In the genomic region with DNA sequence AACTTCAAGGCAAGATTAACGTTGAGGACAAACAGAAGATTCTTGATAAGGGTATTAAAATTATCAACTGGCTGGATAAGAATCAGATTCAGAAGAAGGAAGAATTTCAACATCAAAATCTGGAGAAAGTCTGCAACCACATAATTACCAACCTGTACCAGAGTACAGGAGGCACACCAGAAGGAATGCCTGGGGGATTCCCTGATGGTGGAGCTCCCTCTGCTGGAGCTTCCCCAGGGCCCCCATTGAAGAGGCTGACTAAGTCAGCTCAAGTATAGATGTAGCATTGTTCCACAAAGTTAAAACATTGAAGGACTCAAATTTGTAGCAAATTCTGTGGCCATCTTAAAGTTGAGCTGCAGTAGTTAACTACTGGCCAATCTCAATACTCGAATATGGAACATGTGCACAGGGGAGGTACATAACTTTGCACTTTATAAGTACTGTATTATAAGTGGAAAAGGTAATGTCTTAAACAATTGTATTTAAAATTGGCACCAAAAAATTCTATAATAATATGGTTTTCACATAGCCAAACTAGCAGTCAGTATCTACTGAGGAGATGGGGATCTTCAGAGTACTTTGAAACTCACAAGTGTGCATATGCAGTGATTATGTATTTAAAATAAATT, we compare ENCODE assay signal across 8 cellular contexts.
A peak's percentile ranks its signal among the peaks of the same experiment; 100 is the strongest.
DNase-seq lines count a peak whose midpoint lies in the region; ATAC-seq and TF ChIP-seq lines count a peak whose summit lies in the region.

No MANE protein-coding gene starts in this region.

- H3K27ac ChIP-seq in cardiac muscle cell (no peak overlapping the region), HEK293 (ENCODE audit: extremely low read depth, low read depth, low read length) (no peak overlapping the region)

- no peaks in the 10 kb centered on the region for H3K27me3 ChIP-seq in cardiac muscle cell

- H3K4me1 ChIP-seq in cardiac muscle cell (ENCODE audit: low read depth) (no peaks in the 10 kb centered on the region), HEK293 (ENCODE audit: control insufficient read depth, insufficient read depth, low read length) (peaks cover 3% of the 10 kb centered on the region; the same call in 1 of the 2 replicates)

- peak; percentile 91 for TF ChIP-seq CTCF in cardiac muscle cell (IDR thresholded peaks at IDR 0.05; ENCODE audit: low read depth, low read length)
- peak; percentile 41; the same call in 1 of the 2 replicates for TF ChIP-seq CTCF in HEK293 (tag by site-specific recombination; IDR thresholded peaks at IDR 0.05)

- DNase-seq in cardiac muscle cell (ENCODE audit: low read depth in 1 of 2, low spot score in 1 of 2), result peak; percentile 70
- no peak for DNase-seq in Right ventricle myocardium superior
- peak; percentile 54 for DNase-seq in NCI-H460 (ENCODE audit: extremely low read depth, low read depth)
- DNase-seq in fibroblast of the conjunctiva (ENCODE audit: low read depth), result peak; percentile 17
- peak; percentile 27 for DNase-seq in stimulated activated CD8-positive, alpha-beta memory T cell treated with anti-CD3 and anti-CD28 coated beads, Interleukin-4, amount 100 ng/mL, for 48 hours
- no peak for DNase-seq in OCI-M2 (lab: John Stamatoyannopoulos, UW; ENCODE audit: unreplicated experiment)
- no peak for DNase-seq in T-helper 9 cell

- POLR2A ChIA-PET in HEK293 (lab: Yijun Ruan, JAX), result no interaction called here

- H3K9me3 ChIP-seq in cardiac muscle cell (ENCODE audit: low read depth) (no peaks in the 10 kb centered on the region), HEK293 (ENCODE audit: control insufficient read depth, insufficient read depth, low read depth, low read length) (no peaks in the 10 kb centered on the region)

- ATAC-seq in Right ventricle myocardium superior (ENCODE audit: poor library complexity), result no peak

- no peak overlapping the region for H3K4me3 ChIP-seq in cardiac muscle cell
- H3K4me3 ChIP-seq in HEK293 (ENCODE audit: low read depth, low read length), result no peak overlapping the region

- H3K36me3 ChIP-seq in cardiac muscle cell, result no peaks in the 10 kb centered on the region
- H3K36me3 ChIP-seq in HEK293 (ENCODE audit: control insufficient read depth in 2 of 2, insufficient read depth in 1 of 2, low read length in 2 of 2), result no peaks in the 10 kb centered on the region

- intact Hi-C loops in Right ventricle myocardium superior (cut with DNase I), result loop anchor here (10.0 kb wide), 1 partner anchor 237 kb away; a partner anchor contains a TSS

- CTCF ChIA-PET in HEK293 (lab: Yijun Ruan, JAX), result interaction anchor here (0.6 to 4.8 kb wide), 19 partner anchors 10 to 477 kb away, joined by 3 to 36 read pairs (median 5); no protein-coding TSS in a partner anchor

TF ChIP-seq in HEK293, 187 proteins besides CTCF, POLR2A, EP300 and RAD21:
- peak; percentile 81 for TF ChIP-seq ZNF654 (tag by site-specific recombination; IDR thresholded peaks at IDR 0.05; ENCODE audit: low read depth)
- TF ChIP-seq ZNF302 (tag by site-specific recombination; IDR thresholded peaks at IDR 0.05; ENCODE audit: low read depth), result no peak
- TF ChIP-seq ZSCAN16 (tag by site-specific recombination; IDR thresholded peaks at IDR 0.05), result no peak
- no peak for TF ChIP-seq ZNF610 (tag by site-specific recombination; IDR thresholded peaks at IDR 0.05; ENCODE audit: borderline replicate concordance)

Comparison
In these comparisons a context has a peak if more than half of its experiments do, and no peak if none do; other contexts are left out.
1. DNase-seq: peak in cardiac muscle cell (2 of 2), NCI-H460 (single experiment), fibroblast of the conjunctiva (single experiment) and stimulated activated CD8-positive, alpha-beta memory T cell treated with anti-CD3 and anti-CD28 coated beads, Interleukin-4, amount 100 ng/mL, for 48 hours (single experiment); none in Right ventricle myocardium superior (single experiment), OCI-M2 (single experiment) and T-helper 9 cell (single experiment).